7 cellular contexts compared by ENCODE assay signal in the genomic region with DNA sequence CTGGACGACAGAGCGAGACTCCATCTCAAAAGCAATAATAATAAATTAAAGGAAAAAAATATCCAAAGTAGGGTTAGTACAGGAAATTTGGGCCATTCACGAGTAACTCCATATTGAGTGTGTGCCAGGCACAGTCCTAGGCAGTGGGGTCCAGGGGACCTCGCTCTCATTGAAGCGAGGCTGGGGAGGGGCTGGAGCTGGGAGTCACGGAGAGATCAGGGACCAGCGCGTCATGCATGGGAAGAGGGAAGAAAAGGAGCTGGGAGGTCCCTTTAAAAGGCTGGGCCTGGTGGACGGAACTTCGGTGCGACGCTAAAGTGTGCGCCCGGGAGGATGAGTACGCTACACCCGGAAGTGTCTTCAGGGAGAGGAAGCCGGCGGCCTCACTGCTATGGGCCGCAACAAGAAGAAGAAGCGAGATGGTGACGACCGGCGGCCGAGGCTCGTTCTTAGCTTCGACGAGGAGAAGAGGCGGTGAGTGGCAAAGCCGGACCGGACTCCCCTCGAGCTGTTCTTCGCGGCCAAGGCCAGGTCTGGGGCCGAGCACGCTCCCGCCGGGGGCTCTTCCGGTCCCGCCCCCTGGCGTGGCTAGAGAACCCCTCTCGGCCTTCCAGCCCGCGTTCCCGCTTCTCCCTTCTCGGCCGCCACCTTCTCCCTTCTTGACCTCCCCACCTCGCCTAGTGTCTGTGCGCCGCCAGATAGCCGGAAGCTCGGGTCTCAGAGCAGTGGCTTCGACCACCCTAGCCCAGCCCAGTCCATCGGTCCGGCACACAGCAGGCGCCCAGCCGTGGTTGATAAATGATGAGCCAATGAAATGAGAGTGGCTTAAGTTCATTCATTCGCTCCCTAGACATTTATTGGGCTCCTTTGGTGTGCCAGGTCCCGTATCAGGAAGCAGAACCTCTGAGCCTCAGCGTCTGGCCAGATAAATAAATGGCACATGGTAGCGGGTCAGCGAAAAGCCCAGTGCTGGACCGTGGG. TPM values are rescaled to one million over a fixed set of nuclear protein-coding genes. Genes with fewer than 3 reads are reported as not detected.
DNase-seq lines count a peak whose midpoint lies in the region; ATAC-seq, FAIRE-seq and TF ChIP-seq lines count a peak whose summit lies in the region.

A gene with protein sequence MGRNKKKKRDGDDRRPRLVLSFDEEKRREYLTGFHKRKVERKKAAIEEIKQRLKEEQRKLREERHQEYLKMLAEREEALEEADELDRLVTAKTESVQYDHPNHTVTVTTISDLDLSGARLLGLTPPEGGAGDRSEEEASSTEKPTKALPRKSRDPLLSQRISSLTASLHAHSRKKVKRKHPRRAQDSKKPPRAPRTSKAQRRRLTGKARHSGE (plus strand): TSS at position 342 of the 981 bp plus-strand sequence. CDS start 50 bp downstream, at position 392.

- DNase-seq in GM18507 (ENCODE audit: extremely low spot score, insufficient read length, low read depth) (peak; percentile 74), NCI-H2171 treated with DMSO at 0.1 percent for 48 hours (lab: John Stamatoyannopoulos, UW) (peak; percentile 89), WERI-Rb-1 (peak; percentile 86), breast epithelium (ENCODE audit: low spot score in 2 of 2) (peak; percentile 71 to 83), iPS-NIHi7 (ENCODE audit: extremely low spot score) (peak; percentile 84), smooth muscle cell (lab: John Stamatoyannopoulos, UW; ENCODE audit: unreplicated experiment) (peak; percentile 48)

- peaks cover 23% of the 10 kb centered on the region for H3K36me3 ChIP-seq in WERI-Rb-1
- no peaks in the 10 kb centered on the region for H3K36me3 ChIP-seq in breast epithelium
- no peaks in the 10 kb centered on the region for H3K36me3 ChIP-seq in smooth muscle cell (ENCODE audit: low read depth)

- peak; percentile 96 for FAIRE-seq in GM18507 (lab: Jason Lieb, UNC)

- peak within 1 kb of the TSS; percentile 98 for H2AFZ ChIP-seq in smooth muscle cell (ENCODE audit: low read depth)

- peak within 1 kb of the TSS; percentile 93 for H3K9ac ChIP-seq in smooth muscle cell (ENCODE audit: low read depth)

- H3K4me1 ChIP-seq in breast epithelium = peaks cover 0 to 20% of the 10 kb centered on the region in 2 donors
- peaks cover 3% of the 10 kb centered on the region for H3K4me1 ChIP-seq in smooth muscle cell (ENCODE audit: low read depth)

- H3K4me2 ChIP-seq in smooth muscle cell = peak within 1 kb of the TSS; percentile 100

- H3K27me3 ChIP-seq in WERI-Rb-1 (ENCODE audit: insufficient read depth, low read depth, severe bottlenecking) (no peaks in the 10 kb centered on the region), breast epithelium (no peaks in the 10 kb centered on the region), smooth muscle cell (ENCODE audit: low read depth) (no peaks in the 10 kb centered on the region)

- TF ChIP-seq POLR2A in breast epithelium (IDR thresholded peaks at IDR 0.05) = no peak

- H3K9me3 ChIP-seq in WERI-Rb-1 (ENCODE audit: severe bottlenecking) (no peaks in the 10 kb centered on the region), breast epithelium (no peaks in the 10 kb centered on the region), smooth muscle cell (replicated peaks; ENCODE audit: low read depth) (no peaks in the 10 kb centered on the region)

- intact Hi-C loops in breast epithelium (cut with DNase I; ENCODE audit: low total_unique reads) = loop anchor here (5.0 kb wide), 1 partner anchor 51 kb away; no protein-coding TSS in a partner anchor

- ATAC-seq in HG03045 (IDR thresholded peaks at IDR 0.05; ENCODE audit: unreplicated experiment) = peak; percentile 64

- H3K4me3 ChIP-seq in WERI-Rb-1 (ENCODE audit: low read depth, low read length) = peak within 1 kb of the TSS; percentile 73
- peak within 1 kb of the TSS; percentile 82 to 92 (median 85) for H3K4me3 ChIP-seq in breast epithelium
- H3K4me3 ChIP-seq in smooth muscle cell = peak within 1 kb of the TSS; percentile 98

- TF ChIP-seq CTCF in WERI-Rb-1 (IDR thresholded peaks at IDR 0.05; ENCODE audit: low read depth, low read length) = no peak
- peak in 1 of 3 donors; percentile 24 for TF ChIP-seq CTCF in breast epithelium (IDR thresholded peaks at IDR 0.05)
- TF ChIP-seq CTCF in smooth muscle cell (IDR thresholded peaks at IDR 0.05; ENCODE audit: borderline replicate concordance, insufficient read depth, poor library complexity, severe bottlenecking) = no peak

- H3F3A ChIP-seq in smooth muscle cell (ENCODE audit: low read depth) = peaks cover 6% of the 10 kb centered on the region

- H3K27ac ChIP-seq in WERI-Rb-1 (peak within 1 kb of the TSS; percentile 89), breast epithelium (peak within 1 kb of the TSS; percentile 91 to 93), smooth muscle cell (ENCODE audit: low read depth) (peak within 1 kb of the TSS; percentile 88)

- 6% methylated on average over 56 of the region's 62 CpGs for WGBS in smooth muscle cell (ENCODE audit: low lambda C conversion rate)

- H4K20me1 ChIP-seq in smooth muscle cell (ENCODE audit: low read depth) = peaks cover 1% of the 10 kb centered on the region

- H3K79me2 ChIP-seq in smooth muscle cell (ENCODE audit: low read depth) = peaks cover 14% of the 10 kb centered on the region

RNA-seq across cellular contexts. Expression of the gene that starts here (rescaled TPM):
- 10 to 100 TPM; 24.5 to 29.4 (median 24.6) TPM for total RNA-seq in breast epithelium
- total RNA-seq in smooth muscle cell = 23.4 and 31.0 TPM in 2 replicates
- 13.2 and 16.2 TPM in 2 replicates for polyA plus RNA-seq in smooth muscle cell

Comparison
In these comparisons a context has a peak if more than half of its experiments do, and no peak if none do; other contexts are left out.
1. Peak in every context shown above with its lines: DNase-seq, ATAC-seq, H3K4me3 ChIP-seq and H3K27ac ChIP-seq.